6 cellular contexts compared by ENCODE assay signal in genomic region chr4:61024610-61025009, GRCh38.
"Had no signal": no experiment of that assay in that cellular context is flagged by ENCODE, and none has a peak within 500 bp of the region (broad histone marks: within the 10 kb centered on the region; RNA-seq: fewer than 3 reads in every experiment).

No MANE protein-coding gene starts in this region.

- H2AFZ ChIP-seq: GM23338 had no signal

- H3K27ac ChIP-seq: HL-60 had no signal

- DNase-seq: H9, HCEC 1CT, HFFc6, KBM-7 had no signal

- H3K4me2 ChIP-seq: GM23338 had no signal

- H3K4me3 ChIP-seq: GM23338 had no signal
